In the genomic region with DNA sequence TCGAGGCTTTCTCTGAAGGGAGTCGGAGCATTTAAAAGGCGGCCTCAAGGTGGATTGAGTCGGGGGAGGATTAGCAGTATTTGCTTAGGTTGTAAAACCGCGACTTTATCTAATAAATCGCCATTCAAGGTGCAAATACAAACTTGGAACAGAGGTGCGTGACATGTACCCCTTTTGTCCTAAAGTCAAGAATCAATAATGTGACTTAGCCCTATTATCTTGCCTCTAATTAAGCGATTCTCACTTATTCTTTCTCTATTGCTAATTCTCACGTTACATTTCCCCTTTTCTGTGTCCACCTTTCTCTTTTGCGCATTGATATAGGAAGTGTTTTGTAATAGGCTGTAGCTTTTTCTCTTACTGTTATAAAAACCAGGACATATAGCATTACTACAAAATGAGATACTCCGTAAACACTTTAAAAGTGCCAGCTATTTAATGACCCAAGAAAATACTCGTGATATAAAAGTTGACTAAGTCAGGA, we compare ENCODE assay signal across 8 cellular contexts. TPM values are rescaled to one million over a fixed set of nuclear protein-coding genes. Genes with fewer than 3 reads are reported as not detected.
A peak's percentile ranks its signal among the peaks of the same experiment; 100 is the strongest.
DNase-seq lines count a peak whose midpoint lies in the region; ATAC-seq, FAIRE-seq and TF ChIP-seq lines count a peak whose summit lies in the region.

No MANE protein-coding gene starts in this region.

- H3K27ac ChIP-seq in K562 (ENCODE audit: extremely low read depth, low read depth, low read length) (peak overlapping the region; percentile 89), mucosa of rectum (ENCODE audit: low read depth in 2 of 2, low read length in 2 of 2) (peak overlapping the region; percentile 83 to 87)

- no peaks in the 10 kb centered on the region for H3K9me1 ChIP-seq in K562 (ENCODE audit: control insufficient read depth, insufficient read depth, low read length)

- ATAC-seq in HG03442 (IDR thresholded peaks at IDR 0.05; ENCODE audit: unreplicated experiment) (peak; percentile 5), K562 (peak; percentile 3)

- H3K4me2 ChIP-seq in K562 (ENCODE audit: insufficient read depth, low read length) = peak overlapping the region; percentile 95

- FAIRE-seq in K562 (lab: Jason Lieb, UNC) = no peak

- H3K4me3 ChIP-seq in K562 (peak overlapping the region; percentile 95), mucosa of rectum (ENCODE audit: low read length in 2 of 2) (peak overlapping the region; percentile 88 to 99)

- in situ Hi-C loops in K562 (cut with MboI) = no loop called here

- H3K36me3 ChIP-seq in K562 (ENCODE audit: control insufficient read depth, insufficient read depth, low read length) (peaks cover 4% of the 10 kb centered on the region; the same call in 1 of the 3 replicates), mucosa of rectum (ENCODE audit: control insufficient read depth in 2 of 2, insufficient read depth in 2 of 2, low read length in 2 of 2) (no peaks in the 10 kb centered on the region)

- TSS peak; percentile 85 for BruUV-seq in K562 (replicated peaks; lab: Mats Ljungman, UMichigan)

- peaks cover 78% of the 10 kb centered on the region for H3K79me2 ChIP-seq in K562 (ENCODE audit: control insufficient read depth, insufficient read depth, low read length)

- no peaks in the 10 kb centered on the region for H3K9me3 ChIP-seq in K562 (replicated peaks; ENCODE audit: control insufficient read depth, insufficient read depth, low read depth, low read length)
- H3K9me3 ChIP-seq in mucosa of rectum (ENCODE audit: control insufficient read depth in 2 of 2, low read length in 2 of 2) = no peaks in the 10 kb centered on the region

- intact Hi-C loops in K562 (cut with micrococcal nuclease) = loop anchor here (10.0 kb wide), 2 partner anchors 320 to 1760 kb away; partner anchors contain the start of genes EEF1A1 and SENP6

- H3K9ac ChIP-seq in K562 (ENCODE audit: insufficient read depth in 1 of 2, low read depth in 2 of 2, low read length in 2 of 2) (peak overlapping the region; percentile 83 to 89), mucosa of rectum (ENCODE audit: low read depth in 1 of 2, low read length in 2 of 2) (peak overlapping the region; percentile 80 to 88)

- peak; percentile 88 for DNase-seq in NCI-H146 treated with DMSO at 0.1 percent for 48 hours (lab: John Stamatoyannopoulos, UW; ENCODE audit: unreplicated experiment)
- DNase-seq in NCI-H146 (lab: John Stamatoyannopoulos, UW) = no peak
- peak in 1 of 4 experiments; percentile 11 for DNase-seq in K562 (ENCODE audit: extremely low read depth in 1 of 4, low spot score in 3 of 4)
- no peak for DNase-seq in SKM-1 (lab: John Stamatoyannopoulos, UW; ENCODE audit: unreplicated experiment)
- no peak for DNase-seq in epidermal melanocyte (ENCODE audit: insufficient read length, low spot score)
- DNase-seq in NCI-H128 (lab: John Stamatoyannopoulos, UW; ENCODE audit: unreplicated experiment) = no peak

- TF ChIP-seq RAD21 in K562 (CRISPR knock-in tag; conservative IDR thresholded peaks at IDR 0.05 in 1 of 2, IDR thresholded peaks at IDR 0.05 in 1 of 2) = no peak

- TF ChIP-seq CTCF in K562 (IDR thresholded peaks at IDR 0.05 in 2 of 3, conservative IDR thresholded peaks at IDR 0.05 in 1 of 3; ENCODE audit: insufficient read depth in 2 of 3, low read depth in 1 of 3, low read length in 3 of 3) = no peak

- POLR2A ChIA-PET in K562 (lab: Yijun Ruan, JAX) = interaction anchor here (0.6 to 1.6 kb wide), 4 partner anchors 9 to 318 kb away, joined by 3 to 5 read pairs (median 4); partner anchors contain the start of gene COX7A2

- CTCF ChIA-PET in K562 (lab: Yijun Ruan, JAX; ENCODE audit: low intra/inter-chr PET ratio) = no interaction called here

- no peaks in the 10 kb centered on the region for H3K27me3 ChIP-seq in K562 (ENCODE audit: control insufficient read depth in 2 of 2, insufficient read depth in 2 of 2, low read length in 2 of 2)
- H3K27me3 ChIP-seq in mucosa of rectum (ENCODE audit: control insufficient read depth in 2 of 2, insufficient read depth in 2 of 2, low read length in 2 of 2) = no peaks in the 10 kb centered on the region

- peak overlapping the region; percentile 81 for H2AFZ ChIP-seq in K562 (ENCODE audit: low read depth, low read length)

- peaks cover 0 to 12% of the 10 kb centered on the region in 2 experiments; a peak in 3 of 5 replicates for H3K4me1 ChIP-seq in K562 (replicated peaks in 1 of 2; ENCODE audit: control insufficient read depth in 2 of 2, insufficient read depth in 2 of 2, low read length in 2 of 2)
- peaks cover 3 to 6% of the 10 kb centered on the region in 2 donors for H3K4me1 ChIP-seq in mucosa of rectum (ENCODE audit: control insufficient read depth in 2 of 2, insufficient read depth in 2 of 2, low read length in 2 of 2)

- TF ChIP-seq EP300 in K562 (IDR thresholded peaks at IDR 0.05; ENCODE audit: low read length) = no peak

- TF ChIP-seq POLR2A in K562 (conservative IDR thresholded peaks at IDR 0.05) = no peak

- H4K20me1 ChIP-seq in K562 (replicated peaks; ENCODE audit: control insufficient read depth, insufficient read depth, low read length) = no peaks in the 10 kb centered on the region; the same call in 1 of the 2 replicates

- 0% methylated on average over 13 of the region's 13 CpGs for WGBS in K562 (ENCODE audit: insufficient coverage, low coverage, missing lambda C conversion rate)

TF ChIP-seq in K562, 482 proteins besides CTCF, POLR2A, EP300 and RAD21 (continues in another document):
- TF ChIP-seq NFATC3 (IDR thresholded peaks at IDR 0.05) (0 out of 2 replicates have a peak, but pooled peaks have one; percentile 48), KAT8 (IDR thresholded peaks at IDR 0.05; ENCODE audit: low read depth) (no peak), ZNF316 (IDR thresholded peaks at IDR 0.05) (peak; percentile 57), EHMT2 (IDR thresholded peaks at IDR 0.05) (no peak), RNF2 (IDR thresholded peaks at IDR 0.05) (no peak), TRIM24 (IDR thresholded peaks at IDR 0.05) (no peak), MXD1 (CRISPR knock-in tag; IDR thresholded peaks at IDR 0.05; ENCODE audit: borderline replicate concordance, poor library complexity, severe bottlenecking) (no peak), MTA3 (IDR thresholded peaks at IDR 0.05; ENCODE audit: borderline replicate concordance) (no peak), SMARCE1 (IDR thresholded peaks at IDR 0.05) (0 out of 2 replicates have a peak, but pooled peaks have one; percentile 13), MTA2 (IDR thresholded peaks at IDR 0.05; ENCODE audit: low read depth) (no peak), TCFL5 (CRISPR knock-in tag; conservative IDR thresholded peaks at IDR 0.05) (no peak), MAX (CRISPR knock-in tag; IDR thresholded peaks at IDR 0.05) (no peak), IRF2 (CRISPR knock-in tag; IDR thresholded peaks at IDR 0.05) (no peak), NFE2 (IDR thresholded peaks at IDR 0.05; ENCODE audit: low read depth) (no peak)

RNA-seq across cellular contexts. Expression of gene TMEM30A, which starts 0.6 kb away (rescaled TPM):
- total RNA-seq in K562 (2011; cell fraction: chromatin; rRNA removed; ENCODE audit: low replicate concordance) = 14.6 and 50.2 TPM in 2 replicates
- total RNA-seq in K562 (2011; cell fraction: nucleolus; rRNA removed) = 9.2 and 12.1 TPM in 2 replicates
- 30.1 and 51.8 TPM in 2 replicates for total RNA-seq in K562 (2011; cell fraction: nucleoplasm; rRNA removed)
- 16.3 and 17.1 TPM in 2 replicates for total RNA-seq in K562 (2014; rRNA removed)
- total RNA-seq in K562 (2014; rRNA removed; fragmentation: Illumina TruSeq; extraction: Trizol) = 31.2 and 37.1 TPM in 2 replicates
- 27.0 and 29.2 TPM in 2 replicates for total RNA-seq in K562 (2015; rRNA removed; fragmentation: Illumina TruSeq; extraction: Trizol)
- total RNA-seq in K562 (2021) = 27.4 and 29.5 TPM in 2 replicates
- polyA plus RNA-seq in K562 (2011; rRNA removed) = 14.0 and 15.0 TPM in 2 replicates
- 2.8 and 6.8 TPM in 2 replicates for polyA plus RNA-seq in K562 (2011; cell fraction: cytosol; rRNA removed)
- polyA plus RNA-seq in K562 (2011; cell fraction: nucleus; rRNA removed) = 6.6 and 11.8 TPM in 2 replicates
- polyA plus RNA-seq in K562 (2012) = 23.0 and 34.7 TPM in 2 replicates
- 20.6 and 21.3 TPM in 2 replicates for polyA plus RNA-seq in K562 (2014; fragmentation: Illumina TruSeq; extraction: Trizol)
- 1 to 10 TPM; 6.5 to 9.0 TPM for polyA plus RNA-seq in K562 (2014; fragmentation: Nextera tagmentation; extraction: Ambion mirVana)
- 16.3 and 16.7 TPM in 2 replicates for polyA plus RNA-seq in K562 (2014; rRNA removed)
- polyA minus RNA-seq in K562 (2011; rRNA and poly(A)+ RNA removed) = 30.7 and 39.1 TPM in 2 replicates
- polyA minus RNA-seq in K562 (2011; cell fraction: cytosol; rRNA and poly(A)+ RNA removed) = 7.9 and 8.2 TPM in 2 replicates
- polyA minus RNA-seq in K562 (2011; cell fraction: nucleus; rRNA and poly(A)+ RNA removed) = 6.6 and 12.9 TPM in 2 replicates

RNA-seq across cellular contexts. Expression of gene COX7A2, which starts 41.6 kb away (rescaled TPM):
- 16.2 and 38.9 TPM in 2 replicates for total RNA-seq in K562 (2011; cell fraction: chromatin; rRNA removed; ENCODE audit: low replicate concordance)
- 35.9 and 40.2 TPM in 2 replicates for total RNA-seq in K562 (2011; cell fraction: nucleolus; rRNA removed)
- 46.6 and 74.0 TPM in 2 replicates for total RNA-seq in K562 (2011; cell fraction: nucleoplasm; rRNA removed)
- 182 and 234 TPM in 2 replicates for total RNA-seq in K562 (2014; rRNA removed)
- total RNA-seq in K562 (2014; rRNA removed; fragmentation: Illumina TruSeq; extraction: Trizol) = 546 and 593 TPM in 2 replicates
- total RNA-seq in K562 (2015; rRNA removed; fragmentation: Illumina TruSeq; extraction: Trizol) = 529 and 585 TPM in 2 replicates
- 548 and 636 TPM in 2 replicates for total RNA-seq in K562 (2021)
- polyA plus RNA-seq in K562 (2011; rRNA removed) = 833 and 852 TPM in 2 replicates
- 229 and 319 TPM in 2 replicates for polyA plus RNA-seq in K562 (2011; cell fraction: cytosol; rRNA removed)
- 197 and 351 TPM in 2 replicates for polyA plus RNA-seq in K562 (2011; cell fraction: nucleus; rRNA removed)
- polyA plus RNA-seq in K562 (2012) = 641 and 749 TPM in 2 replicates
- polyA plus RNA-seq in K562 (2014; fragmentation: Illumina TruSeq; extraction: Trizol) = 472 and 685 TPM in 2 replicates
- 1,000 to 10,000 TPM; 1,858 to 2,216 TPM for polyA plus RNA-seq in K562 (2014; fragmentation: Nextera tagmentation; extraction: Ambion mirVana)
- polyA plus RNA-seq in K562 (2014; rRNA removed) = 402 and 501 TPM in 2 replicates
- polyA minus RNA-seq in K562 (2011; rRNA and poly(A)+ RNA removed) = 40.4 and 45.6 TPM in 2 replicates
- 38.7 and 61.6 TPM in 2 replicates for polyA minus RNA-seq in K562 (2011; cell fraction: cytosol; rRNA and poly(A)+ RNA removed)
- polyA minus RNA-seq in K562 (2011; cell fraction: nucleus; rRNA and poly(A)+ RNA removed) = 12.9 and 28.1 TPM in 2 replicates
